In genomic region chrX:10173331-10173900, GRCh38 we compare ENCODE assay signal across 10 cellular contexts. TPM values are rescaled to one million over a fixed set of nuclear protein-coding genes. Genes with fewer than 3 reads are reported as not detected.
DNase-seq lines count a peak whose midpoint lies in the region; ATAC-seq and TF ChIP-seq lines count a peak whose summit lies in the region.
"Had no signal": no experiment of that assay in that cellular context is flagged by ENCODE, and none has a peak within 500 bp of the region (broad histone marks: within the 10 kb centered on the region; RNA-seq: fewer than 3 reads in every experiment).

No MANE protein-coding gene starts in this region.

- CTCF ChIA-PET in PC-9 (lab: Charles Lee) = no interaction called here

- H4K20me1 ChIP-seq in PC-9 (ENCODE audit: insufficient read depth) = no peaks in the 10 kb centered on the region

- H3K27ac ChIP-seq in cardiac muscle cell (peak overlapping the region; percentile 69), left ventricle myocardium inferior (replicated peaks) (no peak overlapping the region), caudate nucleus (ENCODE audit: low read depth, low read length) (peak overlapping the region; percentile 65), left lung (no peak overlapping the region), PC-9 (no peak overlapping the region)
- H3K27ac ChIP-seq: KMS-11 had no signal

- H3K9me3 ChIP-seq in cardiac muscle cell (ENCODE audit: low read depth) (no peaks in the 10 kb centered on the region), left ventricle myocardium inferior (replicated peaks) (no peaks in the 10 kb centered on the region), left lung (no peaks in the 10 kb centered on the region), PC-9 (ENCODE audit: insufficient read depth, low read depth) (no peaks in the 10 kb centered on the region)

- POLR2A ChIA-PET in PC-9 (lab: Charles Lee; ENCODE audit: unreplicated experiment) = no interaction called here

- intact Hi-C loops in left ventricle myocardium inferior (cut with micrococcal nuclease) = no loop called here
- intact Hi-C loops in left lung (cut with DNase I) = no loop called here
- intact Hi-C loops in PC-9 (cut with micrococcal nuclease; ENCODE audit: unreplicated experiment) = no loop called here

- no peaks in the 10 kb centered on the region for H3F3A ChIP-seq in PC-9 (ENCODE audit: insufficient read depth, low read depth)

- TF ChIP-seq CTCF in cardiac muscle cell (IDR thresholded peaks at IDR 0.05; ENCODE audit: low read depth, low read length) (no peak), left ventricle myocardium inferior (IDR thresholded peaks at IDR 0.05; ENCODE audit: borderline replicate concordance) (no peak), left lung (IDR thresholded peaks at IDR 0.05) (no peak), PC-9 (conservative IDR thresholded peaks at IDR 0.05) (no peak)

- BruUV-seq in PC-9 (replicated peaks; lab: Mats Ljungman, UMichigan) = no TSS peak

- H3K4me1 ChIP-seq in cardiac muscle cell (ENCODE audit: low read depth) = no peaks in the 10 kb centered on the region
- peaks cover 28% of the 10 kb centered on the region for H3K4me1 ChIP-seq in left ventricle myocardium inferior
- H3K4me1 ChIP-seq in left lung = peaks cover 0 to 8% of the 10 kb centered on the region in 2 donors
- no peaks in the 10 kb centered on the region for H3K4me1 ChIP-seq in PC-9 (replicated peaks; ENCODE audit: insufficient read depth)

- H3K27me3 ChIP-seq in cardiac muscle cell (no peaks in the 10 kb centered on the region), left ventricle myocardium inferior (ENCODE audit: low read depth) (no peaks in the 10 kb centered on the region), left lung (no peaks in the 10 kb centered on the region), PC-9 (ENCODE audit: insufficient read depth, low read depth) (no peaks in the 10 kb centered on the region)

- ATAC-seq in left lung = peak; percentile 45
- no peak for ATAC-seq in GM21717 (IDR thresholded peaks at IDR 0.05; ENCODE audit: unreplicated experiment)

- H2AFZ ChIP-seq in PC-9 = no peak overlapping the region

- no peak overlapping the region for H3K4me2 ChIP-seq in PC-9
- H3K4me2 ChIP-seq: KMS-11 had no signal

- no peak overlapping the region for H3K4me3 ChIP-seq in cardiac muscle cell
- H3K4me3 ChIP-seq in left ventricle myocardium inferior = no peak overlapping the region
- no peak overlapping the region for H3K4me3 ChIP-seq in left lung
- H3K4me3 ChIP-seq in PC-9 = no peak overlapping the region

- H3K9me2 ChIP-seq in PC-9 (ENCODE audit: insufficient read depth) = no peaks in the 10 kb centered on the region

- H3K79me2 ChIP-seq in PC-9 (ENCODE audit: low read depth) = no peaks in the 10 kb centered on the region

- DNase-seq in cardiac muscle cell (ENCODE audit: low read depth in 1 of 2, low spot score in 1 of 2) = peak; percentile 60 to 93
- no peak for DNase-seq in left ventricle myocardium inferior
- peak in 20 of 61 donors; percentile 2 to 55 (median 19) for DNase-seq in caudate nucleus (lab: John Stamatoyannopoulos, UW)
- DNase-seq in left lung = peak in 1 of 2 donors; percentile 47
- DNase-seq in activated CD8-positive, alpha-beta memory T cell treated with anti-CD3 and anti-CD28 coated beads for 24 hours = no peak
- DNase-seq in PC-9 = no peak
- DNase-seq in NCI-H345 (lab: John Stamatoyannopoulos, UW) = no peak
- DNase-seq: CD4-positive, CD25-positive, alpha-beta regulatory T cell had no signal

- H3K36me3 ChIP-seq in cardiac muscle cell (no peaks in the 10 kb centered on the region), left ventricle myocardium inferior (no peaks in the 10 kb centered on the region), left lung (no peaks in the 10 kb centered on the region), PC-9 (ENCODE audit: low read depth) (no peaks in the 10 kb centered on the region)

RNA-seq across cellular contexts. Expression of gene CLCN4, which starts 16.6 kb away (rescaled TPM):
- total RNA-seq in cardiac muscle cell = 15.2 and 18.2 TPM in 2 replicates
- 5.4 and 7.8 TPM in 2 replicates for polyA plus RNA-seq in cardiac muscle cell
- 36.1 TPM for total RNA-seq in left ventricle myocardium inferior
- 10 to 100 TPM in 1 of 2 donors, 1 to 10 TPM in 1; 7.8 to 11.8 TPM for total RNA-seq in left lung
- 3.1 and 4.4 TPM in 2 replicates for total RNA-seq in PC-9 (2021)
- polyA plus RNA-seq: CD4-positive, CD25-positive, alpha-beta regulatory T cell had no signal

Comparison
In these comparisons a context has a peak if more than half of its experiments do, and no peak if none do; other contexts are left out.
1. DNase-seq: peak in cardiac muscle cell (2 of 2); none in left ventricle myocardium inferior (single experiment), activated CD8-positive, alpha-beta memory T cell treated with anti-CD3 and anti-CD28 coated beads for 24 hours (single experiment), PC-9 (0 of 2) and NCI-H345 (single experiment).
2. H3K27ac ChIP-seq: peak in cardiac muscle cell (single experiment) and caudate nucleus (single experiment); none in left ventricle myocardium inferior (single experiment), left lung (0 of 2) and PC-9 (single experiment).